Comparison of ENCODE assay signal across 8 cellular contexts in genomic region chr9:121698627-121699270, GRCh38. TPM values are rescaled to one million over a fixed set of nuclear protein-coding genes. Genes with fewer than 3 reads are reported as not detected.
DNase-seq lines count a peak whose midpoint lies in the region; ATAC-seq and TF ChIP-seq lines count a peak whose summit lies in the region.

No MANE protein-coding gene starts in this region.

- no peak overlapping the region for H3K27ac Mint-ChIP-seq in osteocyte (ENCODE audit: unreplicated experiment)

- H3K27ac ChIP-seq in AG04450 (ENCODE audit: low read depth, low read length) (no peak overlapping the region), OCI-LY7 (ENCODE audit: low read depth, low read length, poor library complexity, severe bottlenecking) (no peak overlapping the region)

- no peaks in the 10 kb centered on the region for H3K9me3 ChIP-seq in AG04450 (ENCODE audit: control insufficient read depth, insufficient read depth, low read length)
- H3K9me3 ChIP-seq in OCI-LY7 (ENCODE audit: low read length): no peaks in the 10 kb centered on the region

- H3K9me3 Mint-ChIP-seq in osteocyte (ENCODE audit: unreplicated experiment): no peaks in the 10 kb centered on the region

- peaks cover 28% of the 10 kb centered on the region for H3K4me1 Mint-ChIP-seq in osteocyte (ENCODE audit: unreplicated experiment)

- H3K4me1 ChIP-seq in OCI-LY7 (ENCODE audit: insufficient read depth, low read length, poor library complexity, severe bottlenecking): peaks cover 36% of the 10 kb centered on the region

- TF ChIP-seq CTCF in AG04450 (IDR thresholded peaks at IDR 0.05; ENCODE audit: low read depth, low read length) (no peak), GM20000 (IDR thresholded peaks at IDR 0.05; ENCODE audit: extremely low read depth, missing control alignments) (no peak), OCI-LY7 (conservative IDR thresholded peaks at IDR 0.05; ENCODE audit: low read length) (no peak), epithelial cell of proximal tubule (conservative IDR thresholded peaks at IDR 0.05; ENCODE audit: low read depth, low read length) (no peak), osteocyte (IDR thresholded peaks at IDR 0.05) (no peak)

- H3K36me3 Mint-ChIP-seq in osteocyte (ENCODE audit: unreplicated experiment): no peaks in the 10 kb centered on the region

- POLR2A ChIA-PET in AG04450 (lab: Yijun Ruan, JAX): interaction anchor here (1.0 kb wide), 1 partner anchor 153 kb away, joined by 4 read pairs; no protein-coding TSS in a partner anchor
- POLR2A ChIA-PET in OCI-LY7 (lab: Charles Lee): interaction anchor here (0.7 kb wide), 1 partner anchor 11 kb away, joined by 3 read pairs; no protein-coding TSS in a partner anchor

- no TSS peak for BruUV-seq in OCI-LY7 (replicated peaks; lab: Mats Ljungman, UMichigan)

- ATAC-seq in GM21360 (IDR thresholded peaks at IDR 0.05; ENCODE audit: unreplicated experiment) (no peak), HG03521 (IDR thresholded peaks at IDR 0.05; ENCODE audit: unreplicated experiment) (no peak)

- H2AFZ ChIP-seq in OCI-LY7 (ENCODE audit: low read length): no peak overlapping the region

- no peaks in the 10 kb centered on the region for H3K27me3 ChIP-seq in AG04450 (ENCODE audit: control insufficient read depth, insufficient read depth, low read length)

- H3K9me2 ChIP-seq in OCI-LY7 (ENCODE audit: insufficient read depth, low read length): no peaks in the 10 kb centered on the region

- no peaks in the 10 kb centered on the region for H3K79me2 ChIP-seq in OCI-LY7 (ENCODE audit: insufficient read depth, low read depth, low read length)

- intact Hi-C loops in OCI-LY7 (cut with micrococcal nuclease; ENCODE audit: unreplicated experiment): loop anchor here (1.0 kb wide), 1 partner anchor 10 kb away; no protein-coding TSS in a partner anchor

- peak overlapping the region; percentile 62 for H3K4me2 ChIP-seq in OCI-LY7 (ENCODE audit: low read length)

- H3K36me3 ChIP-seq in OCI-LY7 (ENCODE audit: insufficient read depth, low read length): no peaks in the 10 kb centered on the region

- CTCF ChIA-PET in AG04450 (lab: Charles Lee): interaction anchor here (0.7 to 4.2 kb wide), 6 partner anchors 9 to 153 kb away, joined by 3 to 26 read pairs (median 5); no protein-coding TSS in a partner anchor
- CTCF ChIA-PET in OCI-LY7 (lab: Charles Lee; ENCODE audit: unreplicated experiment): interaction anchor here (0.6 kb wide), 2 partner anchors 13 to 29 kb away, joined by 3 to 4 read pairs; no protein-coding TSS in a partner anchor

- no peaks in the 10 kb centered on the region for H4K20me1 ChIP-seq in OCI-LY7 (ENCODE audit: insufficient read depth, low read length)

- DNase-seq in AG04450 (ENCODE audit: low read depth, low spot score) (no peak), GM20000 (ENCODE audit: low spot score) (peak; percentile 64), OCI-LY7 (ENCODE audit: low spot score) (peak; percentile 16), epithelial cell of proximal tubule (ENCODE audit: low read depth) (no peak), osteocyte (ENCODE audit: extremely low spot score, unreplicated experiment) (no peak), NAMALWA (ENCODE audit: low spot score) (no peak)

- H3K4me3 ChIP-seq in AG04450 (ENCODE audit: low read depth, low read length) (peak overlapping the region; percentile 69), OCI-LY7 (ENCODE audit: low read depth, low read length, poor library complexity, severe bottlenecking) (peak overlapping the region; percentile 66), epithelial cell of proximal tubule (ENCODE audit: low read depth, low read length) (peak overlapping the region; percentile 67)

- peak overlapping the region; percentile 71 for H3K4me3 Mint-ChIP-seq in osteocyte (ENCODE audit: unreplicated experiment)

- H3K27me3 Mint-ChIP-seq in osteocyte (ENCODE audit: unreplicated experiment): no peaks in the 10 kb centered on the region

RNA-seq across cellular contexts. Expression of gene DAB2IP, which starts 47.3 kb away (rescaled TPM):
- 20.4 and 20.5 TPM in 2 replicates for polyA plus RNA-seq in AG04450 (2011; rRNA removed)
- 46.7 and 48.5 TPM in 2 replicates for polyA minus RNA-seq in AG04450 (2011; rRNA and poly(A)+ RNA removed)
- 2.9 and 3.9 TPM in 2 replicates for total RNA-seq in OCI-LY7 (2014; rRNA removed; shearing (Covaris generic))
- total RNA-seq in OCI-LY7 (2022) (11.1 and 11.2 TPM in 2 replicates), epithelial cell of proximal tubule (11.6 and 23.8 TPM in 2 replicates), osteocyte (43.6 and 47.9 TPM in 2 replicates)

Comparison
In these comparisons a context has a peak if more than half of its experiments do, and no peak if none do; other contexts are left out.
1. DNase-seq: peak in GM20000 (single experiment) and OCI-LY7 (single experiment); none in AG04450 (single experiment), epithelial cell of proximal tubule (single experiment), osteocyte (single experiment) and NAMALWA (single experiment).
2. Peak in every context shown above with its lines, with median percentiles within 50 percentile points of each other: H3K4me3 ChIP-seq.